Comparison of ENCODE assay signal across 1 cellular context in the genomic region with DNA sequence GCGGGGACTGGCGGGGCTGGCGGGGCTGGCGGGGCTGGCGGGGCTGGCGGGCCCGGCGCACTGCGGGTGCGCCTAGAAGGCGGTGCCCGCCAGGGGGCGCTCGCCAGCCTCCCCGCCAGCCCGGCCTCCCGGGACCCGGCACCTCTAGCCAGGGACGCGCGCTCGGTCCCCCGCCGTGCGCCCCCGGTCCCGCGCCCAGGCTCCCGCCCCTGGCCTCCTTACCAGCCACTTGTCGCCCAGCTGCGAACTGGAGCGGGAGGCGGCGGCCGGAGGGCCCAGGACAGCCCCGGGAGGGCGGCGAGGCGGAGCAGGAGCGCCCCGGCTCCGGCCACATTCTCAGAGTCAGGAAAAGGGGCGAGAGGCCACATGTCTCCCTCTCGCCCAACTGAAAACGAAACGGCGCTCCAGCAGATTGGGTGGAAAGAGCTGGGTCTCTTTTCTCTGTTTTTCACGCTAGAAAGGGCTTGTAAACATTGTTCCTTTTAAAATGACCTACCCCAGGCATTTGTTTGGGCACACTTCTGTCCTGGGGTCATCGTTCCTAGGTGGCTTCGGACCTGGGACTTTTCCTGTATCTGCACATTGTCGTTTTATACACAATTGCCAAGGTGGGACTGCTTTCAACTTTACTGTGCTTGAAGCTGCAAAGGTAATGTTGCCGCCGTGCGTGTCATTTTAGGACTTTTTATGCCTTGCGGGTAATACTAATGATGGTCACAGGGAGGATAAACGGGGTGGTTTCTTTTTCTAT.
TF ChIP-seq lines count a peak whose summit lies in the region.

No MANE protein-coding gene starts in this region.

TF ChIP-seq in K562, 482 proteins besides CTCF, POLR2A, EP300 and RAD21 (continued from another document and continues in another):
- TF ChIP-seq STAT5A (IDR thresholded peaks at IDR 0.05; ENCODE audit: borderline replicate concordance, low read length) (no peak), SRSF7 (optimal IDR thresholded peaks at IDR 0.05; ENCODE audit: low read depth, low read length) (no peak), SMARCE1 (IDR thresholded peaks at IDR 0.05) (no peak), DPF2 (IDR thresholded peaks at IDR 0.05) (peak; percentile 10; the same call in 1 of the 2 replicates), HLTF (IDR thresholded peaks at IDR 0.05) (no peak), SIN3A (IDR thresholded peaks at IDR 0.05; ENCODE audit: borderline replicate concordance in 2 of 2, control insufficient read depth in 1 of 2, low read depth in 2 of 2, low read length in 2 of 2) (peak in 1 of 2 experiments; percentile 60; a peak in 1 of 4 replicates), ZNF239 (CRISPR knock-in tag; IDR thresholded peaks at IDR 0.05) (no peak), ZNF511 (CRISPR knock-in tag; IDR thresholded peaks at IDR 0.05) (no peak), MNT (conservative IDR thresholded peaks at IDR 0.05) (peak; percentile 37 to 72; a peak in 3 of 4 replicates), HINFP (tag; conservative IDR thresholded peaks at IDR 0.05; ENCODE audit: low read depth) (no peak), ZNF280B (CRISPR knock-in tag; IDR thresholded peaks at IDR 0.05) (no peak), REST (CRISPR knock-in tag; IDR thresholded peaks at IDR 0.05; ENCODE audit: low read depth) (no peak), CTBP1 (IDR thresholded peaks at IDR 0.05; ENCODE audit: borderline replicate concordance) (no peak; the same call in 1 of the 2 replicates), ZMIZ1 (IDR thresholded peaks at IDR 0.05; ENCODE audit: low read depth in 2 of 2, low read length in 2 of 2) (no peak), SNRNP70 (optimal IDR thresholded peaks at IDR 0.05; ENCODE audit: low read depth, low read length) (no peak), GTF3C2 (IDR thresholded peaks at IDR 0.05; ENCODE audit: borderline replicate concordance, extremely low read depth, insufficient read length) (no peak), HES1 (IDR thresholded peaks at IDR 0.05; ENCODE audit: low read depth) (no peak), PYGO2 (tag; IDR thresholded peaks at IDR 0.05) (no peak), PHF21A (IDR thresholded peaks at IDR 0.05; ENCODE audit: borderline replicate concordance, low read depth) (no peak), GTF2E2 (tag; IDR thresholded peaks at IDR 0.05) (peak; percentile 93), SMARCB1 (IDR thresholded peaks at IDR 0.05; ENCODE audit: insufficient read length, low read depth) (no peak), SMARCA4 (IDR thresholded peaks at IDR 0.05) (no peak; the same call in 1 of the 2 replicates), CAMTA2 (CRISPR knock-in tag; conservative IDR thresholded peaks at IDR 0.05) (no peak), ZNF431 (CRISPR knock-in tag; IDR thresholded peaks at IDR 0.05) (0 out of 2 replicates have a peak, but pooled peaks have one; percentile 46), HDGF (IDR thresholded peaks at IDR 0.05) (no peak), E4F1 (CRISPR knock-in tag; IDR thresholded peaks at IDR 0.05; ENCODE audit: borderline replicate concordance) (no peak)
- TF ChIP-seq, protein P1, sequence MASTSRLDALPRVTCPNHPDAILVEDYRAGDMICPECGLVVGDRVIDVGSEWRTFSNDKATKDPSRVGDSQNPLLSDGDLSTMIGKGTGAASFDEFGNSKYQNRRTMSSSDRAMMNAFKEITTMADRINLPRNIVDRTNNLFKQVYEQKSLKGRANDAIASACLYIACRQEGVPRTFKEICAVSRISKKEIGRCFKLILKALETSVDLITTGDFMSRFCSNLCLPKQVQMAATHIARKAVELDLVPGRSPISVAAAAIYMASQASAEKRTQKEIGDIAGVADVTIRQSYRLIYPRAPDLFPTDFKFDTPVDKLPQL (IDR thresholded peaks at IDR 0.05; ENCODE audit: extremely low read depth, insufficient read length) = no peak
- TF ChIP-seq, protein P2, sequence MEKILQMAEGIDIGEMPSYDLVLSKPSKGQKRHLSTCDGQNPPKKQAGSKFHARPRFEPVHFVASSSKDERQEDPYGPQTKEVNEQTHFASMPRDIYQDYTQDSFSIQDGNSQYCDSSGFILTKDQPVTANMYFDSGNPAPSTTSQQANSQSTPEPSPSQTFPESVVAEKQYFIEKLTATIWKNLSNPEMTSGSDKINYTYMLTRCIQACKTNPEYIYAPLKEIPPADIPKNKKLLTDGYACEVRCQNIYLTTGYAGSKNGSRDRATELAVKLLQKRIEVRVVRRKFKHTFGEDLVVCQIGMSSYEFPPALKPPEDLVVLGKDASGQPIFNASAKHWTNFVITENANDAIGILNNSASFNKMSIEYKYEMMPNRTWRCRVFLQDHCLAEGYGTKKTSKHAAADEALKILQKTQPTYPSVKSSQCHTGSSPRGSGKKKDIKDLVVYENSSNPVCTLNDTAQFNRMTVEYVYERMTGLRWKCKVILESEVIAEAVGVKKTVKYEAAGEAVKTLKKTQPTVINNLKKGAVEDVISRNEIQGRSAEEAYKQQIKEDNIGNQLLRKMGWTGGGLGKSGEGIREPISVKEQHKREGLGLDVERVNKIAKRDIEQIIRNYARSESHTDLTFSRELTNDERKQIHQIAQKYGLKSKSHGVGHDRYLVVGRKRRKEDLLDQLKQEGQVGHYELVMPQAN (IDR thresholded peaks at IDR 0.05; ENCODE audit: borderline replicate concordance) = 0 out of 2 replicates have a peak, but pooled peaks have one; percentile 15
